ENCODE assay signal across 21 cellular contexts in the genomic region with DNA sequence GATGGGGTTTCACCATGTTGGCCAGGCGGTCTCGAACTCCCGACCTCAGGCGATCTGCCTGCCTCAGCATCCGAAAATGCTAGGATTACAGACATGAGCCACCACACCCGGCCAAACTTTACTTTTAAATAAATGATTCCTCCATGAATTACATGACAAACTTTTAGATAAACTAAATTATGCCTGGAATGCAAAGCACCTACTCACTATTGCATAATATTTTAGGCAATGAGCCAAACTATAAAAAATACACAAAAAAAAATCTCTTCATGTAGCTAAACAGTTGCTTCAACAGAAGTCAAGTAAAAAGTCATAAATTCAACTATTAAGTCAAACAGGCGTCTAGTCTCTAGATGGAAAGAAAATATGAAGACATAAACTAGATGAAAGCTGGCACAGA. TPM values are rescaled to one million over a fixed set of nuclear protein-coding genes. Genes with fewer than 3 reads are reported as not detected.
DNase-seq lines count a peak whose midpoint lies in the region; ATAC-seq, FAIRE-seq and TF ChIP-seq lines count a peak whose summit lies in the region.
"Had no signal": no experiment of that assay in that cellular context is flagged by ENCODE, and none has a peak within 500 bp of the region (broad histone marks: within the 10 kb centered on the region; RNA-seq: fewer than 3 reads in every experiment).

No MANE protein-coding gene starts in this region.

- H3K36me3 ChIP-seq in endodermal cell (ENCODE audit: control insufficient read depth, insufficient read depth, low read length), result no peaks in the 10 kb centered on the region
- no peaks in the 10 kb centered on the region for H3K36me3 ChIP-seq in pancreas

- no peaks in the 10 kb centered on the region for H3K4me1 ChIP-seq in endodermal cell (ENCODE audit: control insufficient read depth, insufficient read depth, low read length)
- H3K4me1 ChIP-seq in pancreas, result peaks cover 8 to 27% (median 26%) of the 10 kb centered on the region in 3 donors
- H3K4me1 ChIP-seq: parathyroid adenoma had no signal

- no peak for FAIRE-seq in pancreas (lab: Jason Lieb, UNC)
- FAIRE-seq: GM12891, keratinocyte had no signal

- H3K27me3 ChIP-seq in endodermal cell (ENCODE audit: control insufficient read depth, insufficient read depth, low read length, poor library complexity, severe bottlenecking) (no peaks in the 10 kb centered on the region), pancreas (no peaks in the 10 kb centered on the region)

- no peak for TF ChIP-seq CTCF in endodermal cell (conservative IDR thresholded peaks at IDR 0.05)
- no peak for TF ChIP-seq CTCF in pancreas (IDR thresholded peaks at IDR 0.05)

- peak in 3 of 4 donors; percentile 19 to 47 (median 31) for ATAC-seq in pancreas
- ATAC-seq in HG03025 (IDR thresholded peaks at IDR 0.05; ENCODE audit: low FRiP score, unreplicated experiment), result no peak
- ATAC-seq: HCT116 had no signal

- WGBS in endodermal cell (ENCODE audit: insufficient coverage in 1 of 2, insufficient read length in 1 of 2), 2 experiments, result 90 to 96% methylated on average over 3 to 7 of the region's 7 CpGs
- WGBS in pancreas, 2 donors, result 69 to 73% methylated on average over 7 of the region's 7 CpGs

- H3K4me3 Mint-ChIP-seq in endodermal cell, result no peak overlapping the region
- H3K4me3 Mint-ChIP-seq in activated CD4-positive, alpha-beta memory T cell treated with anti-CD3 and anti-CD28 coated beads for 36 hours, result no peak overlapping the region
- H3K4me3 Mint-ChIP-seq: activated naive CD4-positive, alpha-beta T cell treated with anti-CD3 and anti-CD28 coated beads, Interleukin-2, amount 50 U/mL, for 24 hours; CD4-positive, CD25-positive, alpha-beta regulatory T cell had no signal

- H3K9me3 ChIP-seq in endodermal cell (ENCODE audit: control insufficient read depth, low read length) (no peaks in the 10 kb centered on the region), pancreas (no peaks in the 10 kb centered on the region)

- peak overlapping the region; percentile 46 for H3K27ac Mint-ChIP-seq in endodermal cell
- H3K27ac Mint-ChIP-seq in activated CD4-positive, alpha-beta memory T cell treated with anti-CD3 and anti-CD28 coated beads for 36 hours, result no peak overlapping the region
- H3K27ac Mint-ChIP-seq: activated naive CD4-positive, alpha-beta T cell treated with anti-CD3 and anti-CD28 coated beads, Interleukin-2, amount 50 U/mL, for 24 hours; CD4-positive, CD25-positive, alpha-beta regulatory T cell had no signal

- no peaks in the 10 kb centered on the region for H3K9me3 Mint-ChIP-seq in endodermal cell
- H3K9me3 Mint-ChIP-seq in activated CD4-positive, alpha-beta memory T cell treated with anti-CD3 and anti-CD28 coated beads for 36 hours, result no peaks in the 10 kb centered on the region
- H3K9me3 Mint-ChIP-seq: activated naive CD4-positive, alpha-beta T cell treated with anti-CD3 and anti-CD28 coated beads, Interleukin-2, amount 50 U/mL, for 24 hours had no signal

- peak; percentile 16 for DNase-seq in HCEC 1CT
- peak; percentile 19 for DNase-seq in RPMI7951 (ENCODE audit: low read depth)
- no peak for DNase-seq in endodermal cell
- no peak for DNase-seq in pancreas
- DNase-seq in RKO (ENCODE audit: low spot score), result no peak
- DNase-seq in activated CD4-positive, alpha-beta memory T cell treated with anti-CD3 and anti-CD28 coated beads for 36 hours, result no peak
- no peak for DNase-seq in D341Med (ENCODE audit: low spot score)
- DNase-seq: activated CD8-positive, alpha-beta memory T cell treated with anti-CD3 and anti-CD28 coated beads, Interleukin-2, amount 50 U/mL, for 4 hours; CD4-positive, CD25-positive, alpha-beta regulatory T cell; erythroblast; head of caudate nucleus; Kasumi-1; NCI-H1694; NCI-H446; T-helper 1 cell had no signal

- CTCF ChIA-PET in activated CD4-positive, alpha-beta memory T cell treated with anti-CD3 and anti-CD28 coated beads for 36 hours (lab: Charles Lee), result no interaction called here

- H3K4me3 ChIP-seq in endodermal cell (ENCODE audit: low read length) (no peak overlapping the region), pancreas (no peak overlapping the region)

- H3K27me3 Mint-ChIP-seq in endodermal cell (ENCODE audit: insufficient read depth), result no peaks in the 10 kb centered on the region
- H3K27me3 Mint-ChIP-seq in activated CD4-positive, alpha-beta memory T cell treated with anti-CD3 and anti-CD28 coated beads for 36 hours, result peaks cover 9% of the 10 kb centered on the region
- H3K27me3 Mint-ChIP-seq: activated naive CD4-positive, alpha-beta T cell treated with anti-CD3 and anti-CD28 coated beads, Interleukin-2, amount 50 U/mL, for 24 hours had no signal

- H3K9ac ChIP-seq in endodermal cell (ENCODE audit: extremely low read depth, low read length, poor library complexity, severe bottlenecking), result no peak overlapping the region
- H3K9ac ChIP-seq: parathyroid adenoma had no signal

- no peaks in the 10 kb centered on the region for H3K4me1 Mint-ChIP-seq in endodermal cell
- no peaks in the 10 kb centered on the region for H3K4me1 Mint-ChIP-seq in activated CD4-positive, alpha-beta memory T cell treated with anti-CD3 and anti-CD28 coated beads for 36 hours (ENCODE audit: low read depth)
- H3K4me1 Mint-ChIP-seq: activated naive CD4-positive, alpha-beta T cell treated with anti-CD3 and anti-CD28 coated beads, Interleukin-2, amount 50 U/mL, for 24 hours; CD4-positive, CD25-positive, alpha-beta regulatory T cell had no signal

- H3K27ac ChIP-seq in endodermal cell (ENCODE audit: low read depth, low read length), result no peak overlapping the region
- H3K27ac ChIP-seq in pancreas, result peak overlapping the region in 2 of 4 donors; percentile 5 to 15
- H3K27ac ChIP-seq: parathyroid adenoma had no signal

- H3K36me3 Mint-ChIP-seq in endodermal cell (ENCODE audit: low read depth), result peaks cover 3% of the 10 kb centered on the region
- H3K36me3 Mint-ChIP-seq in activated CD4-positive, alpha-beta memory T cell treated with anti-CD3 and anti-CD28 coated beads for 36 hours, result no peaks in the 10 kb centered on the region
- H3K36me3 Mint-ChIP-seq: activated naive CD4-positive, alpha-beta T cell treated with anti-CD3 and anti-CD28 coated beads, Interleukin-2, amount 50 U/mL, for 24 hours; CD4-positive, CD25-positive, alpha-beta regulatory T cell had no signal

- intact Hi-C loops in pancreas (cut with DNase I), result no loop called here
- intact Hi-C loops in activated CD4-positive, alpha-beta memory T cell treated with anti-CD3 and anti-CD28 coated beads for 36 hours (cut with micrococcal nuclease), result no loop called here

- POLR2A ChIA-PET in activated CD4-positive, alpha-beta memory T cell treated with anti-CD3 and anti-CD28 coated beads for 36 hours (lab: Charles Lee), result no interaction called here

RNA-seq across cellular contexts. Expression of gene PTPRK, which starts 56.5 kb away (rescaled TPM):
- 56.7 and 69.4 TPM in 2 replicates for total RNA-seq in RPMI7951 (2014; rRNA removed; shearing (Covaris generic))
- total RNA-seq in endodermal cell (10 to 100 TPM; 46.4 to 57.6 TPM), pancreas (10 to 100 TPM; 50.2 to 72.7 (median 52.6) TPM)
- 31.9 TPM for polyA plus RNA-seq in endodermal cell (2013, experiment 1 of 2)
- 29.8 TPM for polyA plus RNA-seq in endodermal cell (2013, experiment 2 of 2)
- polyA plus RNA-seq in pancreas, result 10 to 100 TPM; 10.5 to 16.2 TPM
- 1 to 10 TPM; 1.8 to 2.2 TPM for total RNA-seq in activated CD4-positive, alpha-beta memory T cell treated with anti-CD3 and anti-CD28 coated beads for 36 hours

Comparison
In these comparisons a context has a peak if more than half of its experiments do, and no peak if none do; other contexts are left out.
1. DNase-seq: peak in HCEC 1CT (single experiment) and RPMI7951 (single experiment); none in endodermal cell (single experiment), pancreas (0 of 6), RKO (single experiment), activated CD4-positive, alpha-beta memory T cell treated with anti-CD3 and anti-CD28 coated beads for 36 hours (single experiment) and D341Med (single experiment).
2. RNA of gene PTPRK, which starts 56.5 kb away (total RNA-seq): 56.7 to 69.4 TPM in RPMI7951, 46.4 to 57.6 TPM in endodermal cell and 50.2 to 72.7 TPM in pancreas; 1.8 to 2.2 TPM in activated CD4-positive, alpha-beta memory T cell treated with anti-CD3 and anti-CD28 coated beads for 36 hours; every median in the first group is over 10 times any median in the second.